Comparison of ENCODE assay signal across 1 cellular context in genomic region chr6:10391799-10392198, GRCh38.
TF ChIP-seq lines count a peak whose summit lies in the region.

No MANE protein-coding gene starts in this region.

TF ChIP-seq in H1, 55 proteins besides CTCF, POLR2A, EP300 and RAD21:
- TF ChIP-seq NANOG (IDR thresholded peaks at IDR 0.05; ENCODE audit: insufficient read depth, low read depth, low read length, poor library complexity, severe bottlenecking) = no peak
- no peak for TF ChIP-seq CHD1 (IDR thresholded peaks at IDR 0.05; ENCODE audit: low read depth, low read length)
- no peak for TF ChIP-seq CBX5 (IDR thresholded peaks at IDR 0.05; ENCODE audit: low read depth, low read length)
- TF ChIP-seq RNF2 (IDR thresholded peaks at IDR 0.05; ENCODE audit: borderline replicate concordance, low read depth, low read length, missing control alignments, poor library complexity, severe bottlenecking) = no peak
- TF ChIP-seq YY1 (IDR thresholded peaks at IDR 0.05; ENCODE audit: low read depth, low read length) = no peak
- no peak for TF ChIP-seq EZH2 (IDR thresholded peaks at IDR 0.05; ENCODE audit: low read depth, low read length, severe bottlenecking)
- no peak for TF ChIP-seq SIRT6 (IDR thresholded peaks at IDR 0.05; ENCODE audit: low read length)
- no peak for TF ChIP-seq SUZ12 (IDR thresholded peaks at IDR 0.05; ENCODE audit: low read length)
- TF ChIP-seq GTF2F1 (IDR thresholded peaks at IDR 0.05; ENCODE audit: borderline replicate concordance, low read depth, low read length) = no peak
- peak; percentile 43; the same call in 1 of the 2 replicates for TF ChIP-seq MAX (IDR thresholded peaks at IDR 0.05)
- no peak for TF ChIP-seq TBP (IDR thresholded peaks at IDR 0.05; ENCODE audit: low read depth, low read length)
- TF ChIP-seq ZNF274 (IDR thresholded peaks at IDR 0.05; ENCODE audit: borderline replicate concordance, extremely low read depth, low read length) = no peak
- TF ChIP-seq EGR1 (IDR thresholded peaks at IDR 0.05; ENCODE audit: borderline replicate concordance, low read depth, low read length) = no peak
- no peak for TF ChIP-seq SIN3A (conservative IDR thresholded peaks at IDR 0.05 in 1 of 2, IDR thresholded peaks at IDR 0.05 in 1 of 2; ENCODE audit: low read depth in 1 of 2, low read length in 2 of 2)
- no peak for TF ChIP-seq SRF (IDR thresholded peaks at IDR 0.05; ENCODE audit: low read depth, low read length)
- no peak for TF ChIP-seq BACH1 (IDR thresholded peaks at IDR 0.05; ENCODE audit: low read length)
- no peak for TF ChIP-seq TCF12 (IDR thresholded peaks at IDR 0.05; ENCODE audit: low read depth, low read length)
- TF ChIP-seq KDM1A (IDR thresholded peaks at IDR 0.05; ENCODE audit: borderline replicate concordance, low read length) = no peak
- no peak for TF ChIP-seq TAF7 (optimal IDR thresholded peaks at IDR 0.05; ENCODE audit: borderline replicate concordance, low read depth, low read length)
- TF ChIP-seq SP2 (IDR thresholded peaks at IDR 0.05; ENCODE audit: low read length) = no peak
- no peak for TF ChIP-seq PHF8 (conservative IDR thresholded peaks at IDR 0.05; ENCODE audit: low read depth, low read length)
- TF ChIP-seq USF2 (IDR thresholded peaks at IDR 0.05; ENCODE audit: low read length) = peak; percentile 34; the same call in 1 of the 2 replicates
- no peak for TF ChIP-seq RBBP5 (IDR thresholded peaks at IDR 0.05; ENCODE audit: borderline replicate concordance, low read depth, low read length)
- TF ChIP-seq CHD7 (IDR thresholded peaks at IDR 0.05; ENCODE audit: insufficient replicate concordance, low read length) = peak; percentile 15
- TF ChIP-seq HDAC6 (IDR thresholded peaks at IDR 0.05; ENCODE audit: low read depth, low read length) = no peak
- no peak for TF ChIP-seq ASH2L (IDR thresholded peaks at IDR 0.05; ENCODE audit: low read length)
- no peak for TF ChIP-seq FOSL1 (IDR thresholded peaks at IDR 0.05; ENCODE audit: insufficient read depth, low read depth, low read length)
- no peak for TF ChIP-seq HDAC2 (IDR thresholded peaks at IDR 0.05; ENCODE audit: borderline replicate concordance in 1 of 2, low read depth in 2 of 2, low read length in 2 of 2)
- TF ChIP-seq KDM5A (IDR thresholded peaks at IDR 0.05; ENCODE audit: low read length) = no peak
- TF ChIP-seq SP1 (IDR thresholded peaks at IDR 0.05; ENCODE audit: low read depth, low read length) = 0 out of 2 replicates have a peak, but pooled peaks have one; percentile 52
- no peak for TF ChIP-seq CHD2 (IDR thresholded peaks at IDR 0.05; ENCODE audit: low read length)
- TF ChIP-seq SAP30 (IDR thresholded peaks at IDR 0.05; ENCODE audit: insufficient read depth, insufficient replicate concordance, low read length) = no peak
- peak; percentile 34; the same call in 1 of the 2 replicates for TF ChIP-seq E2F6 (IDR thresholded peaks at IDR 0.05)
- TF ChIP-seq RFX5 (IDR thresholded peaks at IDR 0.05; ENCODE audit: borderline replicate concordance, low read depth, low read length) = no peak
- no peak for TF ChIP-seq TEAD4 (IDR thresholded peaks at IDR 0.05; ENCODE audit: low read depth, low read length)
- no peak for TF ChIP-seq KDM4A (IDR thresholded peaks at IDR 0.05; ENCODE audit: low read depth, low read length, severe bottlenecking)
- no peak for TF ChIP-seq ATF3 (IDR thresholded peaks at IDR 0.05; ENCODE audit: insufficient read depth, low read depth, low read length)
- no peak for TF ChIP-seq SIX5 (IDR thresholded peaks at IDR 0.05; ENCODE audit: low read depth, low read length)
- no peak for TF ChIP-seq GABPA (IDR thresholded peaks at IDR 0.05; ENCODE audit: borderline replicate concordance, insufficient read depth, low read length)
- TF ChIP-seq RXRA (IDR thresholded peaks at IDR 0.05; ENCODE audit: insufficient read depth, low read depth, low read length) = no peak
- no peak for TF ChIP-seq SP4 (IDR thresholded peaks at IDR 0.05; ENCODE audit: low read length)
- no peak for TF ChIP-seq BRCA1 (IDR thresholded peaks at IDR 0.05; ENCODE audit: low read depth, low read length)
